ENCODE assay signal across 24 cellular contexts in genomic region chr10:62543981-62544380, GRCh38.
"Had no signal": no experiment of that assay in that cellular context is flagged by ENCODE, and none has a peak within 500 bp of the region (broad histone marks: within the 10 kb centered on the region; RNA-seq: fewer than 3 reads in every experiment).

No MANE protein-coding gene starts in this region.

- H3K36me3 ChIP-seq: brain microvascular endothelial cell, SJCRH30 had no signal

- DNase-seq: activated CD4-positive, alpha-beta T cell treated with anti-CD3 and anti-CD28 coated beads for 36 hours; activated CD4-positive, alpha-beta T cell treated with anti-CD3 and anti-CD28 coated beads, Interleukin-2, amount 10 ng/mL, durations not matched to agents 7 days and 5 days; activated CD4-positive, alpha-beta T cell treated with anti-CD3 and anti-CD28 coated beads, Interleukin-2, amount 50 U/mL, for 48 hours; activated CD8-positive, alpha-beta T cell treated with anti-CD3 and anti-CD28 coated beads, Interleukin-2, amount 10 ng/mL, durations not matched to agents 7 days and 5 days; activated effector memory CD4-positive, alpha-beta T cell treated with Interleukin-2 at 50 U/mL for 16 hours; activated naive CD4-positive, alpha-beta T cell treated with anti-CD3 and anti-CD28 coated beads, Interleukin-2, amount 50 U/mL, for 16 hours; activated naive CD8-positive, alpha-beta T cell treated with anti-CD3 and anti-CD28 coated beads for 36 hours; activated T-cell treated with anti-CD3 and anti-CD28 coated beads, Interleukin-2, amount 50 U/mL, for 24 hours; amniotic stem cell; aorta; brain microvascular endothelial cell; NCI-H1105; NCI-H1417 treated with DMSO at 0.1 percent for 48 hours; NCI-H187 treated with DMSO at 0.1 percent for 48 hours; NCI-H2081; NCI-H226; NCI-H446 treated with DMSO at 0.1 percent for 48 hours; NCI-H524; NK-92 treated with Interleukin-12 subunit alpha and Interleukin-12 subunit beta, amount 100 ng/mL, for 24 hours; OCI-M1; SHP77; SJCRH30 had no signal

- H3K4me2 ChIP-seq: KMS-11 had no signal

- H3K9ac ChIP-seq: KMS-11 had no signal

- H3K4me3 ChIP-seq: SJCRH30, SK-N-MC had no signal

- H3K9me3 ChIP-seq: SJCRH30 had no signal

- H3K27ac ChIP-seq: brain microvascular endothelial cell, KMS-11, SJCRH30, SK-N-MC had no signal

- H3K4me1 ChIP-seq: SJCRH30 had no signal

- H3K27me3 ChIP-seq: brain microvascular endothelial cell, SJCRH30 had no signal
